ENCODE assay signal across 1 cellular context in genomic region chr3:156674046-156674910, GRCh38.
TF ChIP-seq lines count a peak whose summit lies in the region.

Gene TIPARP (plus strand): TSS chr3:156674590. CDS start chr3:156677698, 3,108 bp downstream.

TF ChIP-seq in HepG2, 621 proteins besides CTCF, POLR2A, EP300 and RAD21 (continued from another document and continues in another):
- TF ChIP-seq NFAT5 (CRISPR knock-in tag; IDR thresholded peaks at IDR 0.05): no peak
- peak; percentile 42; the same call in 1 of the 2 replicates for TF ChIP-seq TSC22D2 (CRISPR knock-in tag; IDR thresholded peaks at IDR 0.05; ENCODE audit: borderline replicate concordance)
- TF ChIP-seq GATAD2A (CRISPR knock-in tag; IDR thresholded peaks at IDR 0.05): peak; percentile 98
- no peak; the same call in 1 of the 2 replicates for TF ChIP-seq SIX4 (CRISPR knock-in tag; IDR thresholded peaks at IDR 0.05)
- TF ChIP-seq CENPBD1 (CRISPR knock-in tag; IDR thresholded peaks at IDR 0.05; ENCODE audit: borderline replicate concordance, low read depth): 0 out of 2 replicates have a peak, but pooled peaks have one; percentile 65
- no peak for TF ChIP-seq ARID3A (IDR thresholded peaks at IDR 0.05; ENCODE audit: low read depth, low read length)
- no peak for TF ChIP-seq U2AF1 (optimal IDR thresholded peaks at IDR 0.05; ENCODE audit: low read depth, low read length)
- peak; percentile 76; the same call in 1 of the 2 replicates for TF ChIP-seq KIAA2018 (CRISPR knock-in tag; IDR thresholded peaks at IDR 0.05; ENCODE audit: borderline replicate concordance)
- TF ChIP-seq DRAP1 (CRISPR knock-in tag; IDR thresholded peaks at IDR 0.05): peak; percentile 99
- TF ChIP-seq ZNF33B (CRISPR knock-in tag; IDR thresholded peaks at IDR 0.05): peak; percentile 64; the same call in 1 of the 2 replicates
- TF ChIP-seq ZNF788 (CRISPR knock-in tag; IDR thresholded peaks at IDR 0.05; ENCODE audit: borderline replicate concordance): peak; percentile 93; the same call in 1 of the 2 replicates
- TF ChIP-seq E2F5 (CRISPR knock-in tag; conservative IDR thresholded peaks at IDR 0.05): no peak; the same call in 1 of the 2 replicates
- peak; percentile 32; the same call in 1 of the 2 replicates for TF ChIP-seq SOX13 (IDR thresholded peaks at IDR 0.05)
- peak in 1 of 2 experiments; percentile 25; a peak in 1 of 4 replicates for TF ChIP-seq SOX13 (CRISPR knock-in tag; conservative IDR thresholded peaks at IDR 0.05 in 1 of 2, IDR thresholded peaks at IDR 0.05 in 1 of 2)
- peak; percentile 76 for TF ChIP-seq ZNF430 (CRISPR knock-in tag; IDR thresholded peaks at IDR 0.05)
- no peak; the same call in 1 of the 2 replicates for TF ChIP-seq ATF5 (CRISPR knock-in tag; IDR thresholded peaks at IDR 0.05; ENCODE audit: low read depth)
- TF ChIP-seq SP4 (CRISPR knock-in tag; IDR thresholded peaks at IDR 0.05): peak; percentile 96
- peak; percentile 39; the same call in 1 of the 2 replicates for TF ChIP-seq ZSCAN20 (CRISPR knock-in tag; IDR thresholded peaks at IDR 0.05; ENCODE audit: borderline replicate concordance)
- TF ChIP-seq ZNF574 (CRISPR knock-in tag; IDR thresholded peaks at IDR 0.05): peak; percentile 77
- no peak for TF ChIP-seq TRIM24 (CRISPR knock-in tag; IDR thresholded peaks at IDR 0.05)
- no peak for TF ChIP-seq ZKSCAN5 (CRISPR knock-in tag; IDR thresholded peaks at IDR 0.05)
- TF ChIP-seq ZNF615 (CRISPR knock-in tag; IDR thresholded peaks at IDR 0.05; ENCODE audit: borderline replicate concordance): no peak
- peak; percentile 44 for TF ChIP-seq AGO1 (IDR thresholded peaks at IDR 0.05; ENCODE audit: low read depth, low read length, poor library complexity, severe bottlenecking)
- TF ChIP-seq ZFYVE20 (CRISPR knock-in tag; IDR thresholded peaks at IDR 0.05; ENCODE audit: borderline replicate concordance, low read depth): peak; percentile 73; the same call in 1 of the 2 replicates
- TF ChIP-seq ZNF441 (CRISPR knock-in tag; IDR thresholded peaks at IDR 0.05; ENCODE audit: borderline replicate concordance): peak; percentile 73; the same call in 1 of the 2 replicates
- TF ChIP-seq ARNTL (CRISPR knock-in tag; IDR thresholded peaks at IDR 0.05): peak; percentile 82
- no peak; the same call in 1 of the 2 replicates for TF ChIP-seq HBP1 (CRISPR knock-in tag; IDR thresholded peaks at IDR 0.05; ENCODE audit: low read depth)
- peak; percentile 49; the same call in 1 of the 2 replicates for TF ChIP-seq SOX5 (CRISPR knock-in tag; IDR thresholded peaks at IDR 0.05; ENCODE audit: borderline replicate concordance)
- peak; percentile 66; the same call in 1 of the 2 replicates for TF ChIP-seq FOXK1 (CRISPR knock-in tag; IDR thresholded peaks at IDR 0.05; ENCODE audit: borderline replicate concordance, low read depth)
- TF ChIP-seq BCL6 (CRISPR knock-in tag; IDR thresholded peaks at IDR 0.05): peak; percentile 31; the same call in 1 of the 2 replicates
- peak; percentile 74; the same call in 1 of the 2 replicates for TF ChIP-seq ZFP82 (CRISPR knock-in tag; IDR thresholded peaks at IDR 0.05; ENCODE audit: borderline replicate concordance)
